In genomic region chr3:38837358-38837757, GRCh38 we compare ENCODE assay signal across 2 cellular contexts.
TF ChIP-seq lines count a peak whose summit lies in the region.

No MANE protein-coding gene starts in this region.

TF ChIP-seq in GM23338, 12 proteins besides CTCF, POLR2A, EP300 and RAD21 (continued from another document):
- TF ChIP-seq, protein P1, sequence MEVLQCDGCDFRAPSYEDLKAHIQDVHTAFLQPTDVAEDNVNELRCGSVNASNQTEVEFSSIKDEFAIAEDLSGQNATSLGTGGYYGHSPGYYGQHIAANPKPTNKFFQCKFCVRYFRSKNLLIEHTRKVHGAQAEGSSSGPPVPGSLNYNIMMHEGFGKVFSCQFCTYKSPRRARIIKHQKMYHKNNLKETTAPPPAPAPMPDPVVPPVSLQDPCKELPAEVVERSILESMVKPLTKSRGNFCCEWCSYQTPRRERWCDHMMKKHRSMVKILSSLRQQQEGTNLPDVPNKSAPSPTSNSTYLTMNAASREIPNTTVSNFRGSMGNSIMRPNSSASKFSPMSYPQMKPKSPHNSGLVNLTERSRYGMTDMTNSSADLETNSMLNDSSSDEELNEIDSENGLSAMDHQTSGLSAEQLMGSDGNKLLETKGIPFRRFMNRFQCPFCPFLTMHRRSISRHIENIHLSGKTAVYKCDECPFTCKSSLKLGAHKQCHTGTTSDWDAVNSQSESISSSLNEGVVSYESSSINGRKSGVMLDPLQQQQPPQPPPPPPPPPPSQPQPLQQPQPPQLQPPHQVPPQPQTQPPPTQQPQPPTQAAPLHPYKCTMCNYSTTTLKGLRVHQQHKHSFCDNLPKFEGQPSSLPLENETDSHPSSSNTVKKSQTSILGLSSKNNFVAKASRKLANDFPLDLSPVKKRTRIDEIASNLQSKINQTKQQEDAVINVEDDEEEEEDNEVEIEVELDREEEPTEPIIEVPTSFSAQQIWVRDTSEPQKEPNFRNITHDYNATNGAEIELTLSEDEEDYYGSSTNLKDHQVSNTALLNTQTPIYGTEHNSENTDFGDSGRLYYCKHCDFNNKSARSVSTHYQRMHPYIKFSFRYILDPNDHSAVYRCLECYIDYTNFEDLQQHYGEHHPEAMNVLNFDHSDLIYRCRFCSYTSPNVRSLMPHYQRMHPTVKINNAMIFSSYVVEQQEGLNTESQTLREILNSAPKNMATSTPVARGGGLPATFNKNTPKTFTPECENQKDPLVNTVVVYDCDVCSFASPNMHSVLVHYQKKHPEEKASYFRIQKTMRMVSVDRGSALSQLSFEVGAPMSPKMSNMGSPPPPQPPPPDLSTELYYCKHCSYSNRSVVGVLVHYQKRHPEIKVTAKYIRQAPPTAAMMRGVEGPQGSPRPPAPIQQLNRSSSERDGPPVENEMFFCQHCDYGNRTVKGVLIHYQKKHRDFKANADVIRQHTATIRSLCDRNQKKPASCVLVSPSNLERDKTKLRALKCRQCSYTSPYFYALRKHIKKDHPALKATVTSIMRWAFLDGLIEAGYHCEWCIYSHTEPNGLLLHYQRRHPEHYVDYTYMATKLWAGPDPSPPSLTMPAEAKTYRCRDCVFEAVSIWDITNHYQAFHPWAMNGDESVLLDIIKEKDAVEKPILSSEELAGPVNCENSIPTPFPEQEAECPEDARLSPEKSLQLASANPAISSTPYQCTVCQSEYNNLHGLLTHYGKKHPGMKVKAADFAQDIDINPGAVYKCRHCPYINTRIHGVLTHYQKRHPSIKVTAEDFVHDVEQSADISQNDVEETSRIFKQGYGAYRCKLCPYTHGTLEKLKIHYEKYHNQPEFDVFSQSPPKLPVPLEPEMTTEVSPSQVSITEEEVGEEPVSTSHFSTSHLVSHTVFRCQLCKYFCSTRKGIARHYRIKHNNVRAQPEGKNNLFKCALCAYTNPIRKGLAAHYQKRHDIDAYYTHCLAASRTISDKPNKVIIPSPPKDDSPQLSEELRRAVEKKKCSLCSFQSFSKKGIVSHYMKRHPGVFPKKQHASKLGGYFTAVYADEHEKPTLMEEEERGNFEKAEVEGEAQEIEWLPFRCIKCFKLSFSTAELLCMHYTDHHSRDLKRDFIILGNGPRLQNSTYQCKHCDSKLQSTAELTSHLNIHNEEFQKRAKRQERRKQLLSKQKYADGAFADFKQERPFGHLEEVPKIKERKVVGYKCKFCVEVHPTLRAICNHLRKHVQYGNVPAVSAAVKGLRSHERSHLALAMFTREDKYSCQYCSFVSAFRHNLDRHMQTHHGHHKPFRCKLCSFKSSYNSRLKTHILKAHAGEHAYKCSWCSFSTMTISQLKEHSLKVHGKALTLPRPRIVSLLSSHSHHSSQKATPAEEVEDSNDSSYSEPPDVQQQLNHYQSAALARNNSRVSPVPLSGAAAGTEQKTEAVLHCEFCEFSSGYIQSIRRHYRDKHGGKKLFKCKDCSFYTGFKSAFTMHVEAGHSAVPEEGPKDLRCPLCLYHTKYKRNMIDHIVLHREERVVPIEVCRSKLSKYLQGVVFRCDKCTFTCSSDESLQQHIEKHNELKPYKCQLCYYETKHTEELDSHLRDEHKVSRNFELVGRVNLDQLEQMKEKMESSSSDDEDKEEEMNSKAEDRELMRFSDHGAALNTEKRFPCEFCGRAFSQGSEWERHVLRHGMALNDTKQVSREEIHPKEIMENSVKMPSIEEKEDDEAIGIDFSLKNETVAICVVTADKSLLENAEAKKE (CRISPR knock-in tag; IDR thresholded peaks at IDR 0.05), result no peak
- TF ChIP-seq, protein P2, sequence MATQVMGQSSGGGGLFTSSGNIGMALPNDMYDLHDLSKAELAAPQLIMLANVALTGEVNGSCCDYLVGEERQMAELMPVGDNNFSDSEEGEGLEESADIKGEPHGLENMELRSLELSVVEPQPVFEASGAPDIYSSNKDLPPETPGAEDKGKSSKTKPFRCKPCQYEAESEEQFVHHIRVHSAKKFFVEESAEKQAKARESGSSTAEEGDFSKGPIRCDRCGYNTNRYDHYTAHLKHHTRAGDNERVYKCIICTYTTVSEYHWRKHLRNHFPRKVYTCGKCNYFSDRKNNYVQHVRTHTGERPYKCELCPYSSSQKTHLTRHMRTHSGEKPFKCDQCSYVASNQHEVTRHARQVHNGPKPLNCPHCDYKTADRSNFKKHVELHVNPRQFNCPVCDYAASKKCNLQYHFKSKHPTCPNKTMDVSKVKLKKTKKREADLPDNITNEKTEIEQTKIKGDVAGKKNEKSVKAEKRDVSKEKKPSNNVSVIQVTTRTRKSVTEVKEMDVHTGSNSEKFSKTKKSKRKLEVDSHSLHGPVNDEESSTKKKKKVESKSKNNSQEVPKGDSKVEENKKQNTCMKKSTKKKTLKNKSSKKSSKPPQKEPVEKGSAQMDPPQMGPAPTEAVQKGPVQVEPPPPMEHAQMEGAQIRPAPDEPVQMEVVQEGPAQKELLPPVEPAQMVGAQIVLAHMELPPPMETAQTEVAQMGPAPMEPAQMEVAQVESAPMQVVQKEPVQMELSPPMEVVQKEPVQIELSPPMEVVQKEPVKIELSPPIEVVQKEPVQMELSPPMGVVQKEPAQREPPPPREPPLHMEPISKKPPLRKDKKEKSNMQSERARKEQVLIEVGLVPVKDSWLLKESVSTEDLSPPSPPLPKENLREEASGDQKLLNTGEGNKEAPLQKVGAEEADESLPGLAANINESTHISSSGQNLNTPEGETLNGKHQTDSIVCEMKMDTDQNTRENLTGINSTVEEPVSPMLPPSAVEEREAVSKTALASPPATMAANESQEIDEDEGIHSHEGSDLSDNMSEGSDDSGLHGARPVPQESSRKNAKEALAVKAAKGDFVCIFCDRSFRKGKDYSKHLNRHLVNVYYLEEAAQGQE (IDR thresholded peaks at IDR 0.05; ENCODE audit: unreplicated experiment), result no peak
- TF ChIP-seq NANOG (IDR thresholded peaks at IDR 0.05; ENCODE audit: borderline replicate concordance), result no peak
- no peak for TF ChIP-seq ZNF114 (CRISPR knock-in tag; IDR thresholded peaks at IDR 0.05)
- no peak for TF ChIP-seq CREB1 (CRISPR knock-in tag; IDR thresholded peaks at IDR 0.05; ENCODE audit: low read depth)
- no peak for TF ChIP-seq JUNB (IDR thresholded peaks at IDR 0.05; ENCODE audit: unreplicated experiment)
- no peak for TF ChIP-seq STAT1 (IDR thresholded peaks at IDR 0.05; ENCODE audit: unreplicated experiment)
- TF ChIP-seq EZH2phosphoT487 (IDR thresholded peaks at IDR 0.05; ENCODE audit: unreplicated experiment), result no peak
- no peak for TF ChIP-seq EZH2 (IDR thresholded peaks at IDR 0.05; ENCODE audit: low read depth, unreplicated experiment)
- TF ChIP-seq, protein P3, sequence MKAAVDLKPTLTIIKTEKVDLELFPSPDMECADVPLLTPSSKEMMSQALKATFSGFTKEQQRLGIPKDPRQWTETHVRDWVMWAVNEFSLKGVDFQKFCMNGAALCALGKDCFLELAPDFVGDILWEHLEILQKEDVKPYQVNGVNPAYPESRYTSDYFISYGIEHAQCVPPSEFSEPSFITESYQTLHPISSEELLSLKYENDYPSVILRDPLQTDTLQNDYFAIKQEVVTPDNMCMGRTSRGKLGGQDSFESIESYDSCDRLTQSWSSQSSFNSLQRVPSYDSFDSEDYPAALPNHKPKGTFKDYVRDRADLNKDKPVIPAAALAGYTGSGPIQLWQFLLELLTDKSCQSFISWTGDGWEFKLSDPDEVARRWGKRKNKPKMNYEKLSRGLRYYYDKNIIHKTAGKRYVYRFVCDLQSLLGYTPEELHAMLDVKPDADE (IDR thresholded peaks at IDR 0.05), result no peak
- TF ChIP-seq ZNF331 (CRISPR knock-in tag; IDR thresholded peaks at IDR 0.05; ENCODE audit: low read depth), result no peak

TF ChIP-seq in WTC11, 78 proteins besides CTCF, POLR2A, EP300 and RAD21 (continued from another document):
- TF ChIP-seq, protein P4, sequence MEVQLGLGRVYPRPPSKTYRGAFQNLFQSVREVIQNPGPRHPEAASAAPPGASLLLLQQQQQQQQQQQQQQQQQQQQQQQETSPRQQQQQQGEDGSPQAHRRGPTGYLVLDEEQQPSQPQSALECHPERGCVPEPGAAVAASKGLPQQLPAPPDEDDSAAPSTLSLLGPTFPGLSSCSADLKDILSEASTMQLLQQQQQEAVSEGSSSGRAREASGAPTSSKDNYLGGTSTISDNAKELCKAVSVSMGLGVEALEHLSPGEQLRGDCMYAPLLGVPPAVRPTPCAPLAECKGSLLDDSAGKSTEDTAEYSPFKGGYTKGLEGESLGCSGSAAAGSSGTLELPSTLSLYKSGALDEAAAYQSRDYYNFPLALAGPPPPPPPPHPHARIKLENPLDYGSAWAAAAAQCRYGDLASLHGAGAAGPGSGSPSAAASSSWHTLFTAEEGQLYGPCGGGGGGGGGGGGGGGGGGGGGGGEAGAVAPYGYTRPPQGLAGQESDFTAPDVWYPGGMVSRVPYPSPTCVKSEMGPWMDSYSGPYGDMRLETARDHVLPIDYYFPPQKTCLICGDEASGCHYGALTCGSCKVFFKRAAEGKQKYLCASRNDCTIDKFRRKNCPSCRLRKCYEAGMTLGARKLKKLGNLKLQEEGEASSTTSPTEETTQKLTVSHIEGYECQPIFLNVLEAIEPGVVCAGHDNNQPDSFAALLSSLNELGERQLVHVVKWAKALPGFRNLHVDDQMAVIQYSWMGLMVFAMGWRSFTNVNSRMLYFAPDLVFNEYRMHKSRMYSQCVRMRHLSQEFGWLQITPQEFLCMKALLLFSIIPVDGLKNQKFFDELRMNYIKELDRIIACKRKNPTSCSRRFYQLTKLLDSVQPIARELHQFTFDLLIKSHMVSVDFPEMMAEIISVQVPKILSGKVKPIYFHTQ (CRISPR knock-in tag; IDR thresholded peaks at IDR 0.05), result no peak
- TF ChIP-seq ZNF138 (CRISPR knock-in tag; conservative IDR thresholded peaks at IDR 0.05) (no peak), IRF1 (CRISPR knock-in tag; IDR thresholded peaks at IDR 0.05) (no peak)
